In the genomic region with DNA sequence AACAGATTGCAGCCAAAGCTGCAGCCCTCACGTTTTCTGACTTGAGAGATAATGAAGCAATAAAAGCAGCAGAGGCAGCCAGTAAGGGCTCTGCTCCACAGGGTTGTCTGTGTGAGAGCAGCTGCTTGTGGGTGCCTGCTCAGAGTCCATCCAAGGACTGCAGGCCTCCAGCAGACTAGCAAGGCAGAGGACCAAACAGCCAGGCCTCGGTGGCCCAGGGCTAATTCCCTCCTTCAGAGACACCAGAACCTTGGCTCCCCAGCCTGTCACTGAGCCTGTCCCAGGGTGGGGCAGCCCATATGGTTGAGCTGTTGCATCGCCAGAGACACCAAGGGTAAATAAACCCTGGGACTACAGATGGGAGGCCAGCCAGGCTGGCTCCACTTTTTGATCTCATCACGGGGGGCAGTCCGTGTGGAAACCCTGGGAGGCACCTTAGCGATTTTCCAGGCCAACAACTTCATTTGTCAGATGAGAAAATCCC, we compare ENCODE assay signal across 3 cellular contexts.
TF ChIP-seq lines count a peak whose summit lies in the region.

No MANE protein-coding gene starts in this region.

TF ChIP-seq in SK-N-SH, 30 proteins besides CTCF, POLR2A, EP300 and RAD21:
- TF ChIP-seq RCOR1 (IDR thresholded peaks at IDR 0.05; ENCODE audit: low read length) (peak; percentile 45; the same call in 1 of the 2 replicates), CHD2 (IDR thresholded peaks at IDR 0.05; ENCODE audit: low read length, partially characterized antibody) (no peak), POLR2AphosphoS5 (IDR thresholded peaks at IDR 0.05; ENCODE audit: low read depth, low read length) (no peak), RFX5 (IDR thresholded peaks at IDR 0.05; ENCODE audit: low read length) (no peak)

TF ChIP-seq in SK-N-SH treated with all-trans-retinoic acid at 6 μM for 48 hours, 23 proteins besides CTCF, POLR2A, EP300 and RAD21:
- no peak for TF ChIP-seq ZC3H10 (CRISPR knock-in tag; IDR thresholded peaks at IDR 0.05)
- TF ChIP-seq, protein P1, sequence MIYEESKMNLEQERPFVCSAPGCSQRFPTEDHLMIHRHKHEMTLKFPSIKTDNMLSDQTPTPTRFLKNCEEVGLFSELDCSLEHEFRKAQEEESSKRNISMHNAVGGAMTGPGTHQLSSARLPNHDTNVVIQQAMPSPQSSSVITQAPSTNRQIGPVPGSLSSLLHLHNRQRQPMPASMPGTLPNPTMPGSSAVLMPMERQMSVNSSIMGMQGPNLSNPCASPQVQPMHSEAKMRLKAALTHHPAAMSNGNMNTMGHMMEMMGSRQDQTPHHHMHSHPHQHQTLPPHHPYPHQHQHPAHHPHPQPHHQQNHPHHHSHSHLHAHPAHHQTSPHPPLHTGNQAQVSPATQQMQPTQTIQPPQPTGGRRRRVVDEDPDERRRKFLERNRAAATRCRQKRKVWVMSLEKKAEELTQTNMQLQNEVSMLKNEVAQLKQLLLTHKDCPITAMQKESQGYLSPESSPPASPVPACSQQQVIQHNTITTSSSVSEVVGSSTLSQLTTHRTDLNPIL (CRISPR knock-in tag; IDR thresholded peaks at IDR 0.05; ENCODE audit: low read depth) = no peak
- TF ChIP-seq, protein P2, sequence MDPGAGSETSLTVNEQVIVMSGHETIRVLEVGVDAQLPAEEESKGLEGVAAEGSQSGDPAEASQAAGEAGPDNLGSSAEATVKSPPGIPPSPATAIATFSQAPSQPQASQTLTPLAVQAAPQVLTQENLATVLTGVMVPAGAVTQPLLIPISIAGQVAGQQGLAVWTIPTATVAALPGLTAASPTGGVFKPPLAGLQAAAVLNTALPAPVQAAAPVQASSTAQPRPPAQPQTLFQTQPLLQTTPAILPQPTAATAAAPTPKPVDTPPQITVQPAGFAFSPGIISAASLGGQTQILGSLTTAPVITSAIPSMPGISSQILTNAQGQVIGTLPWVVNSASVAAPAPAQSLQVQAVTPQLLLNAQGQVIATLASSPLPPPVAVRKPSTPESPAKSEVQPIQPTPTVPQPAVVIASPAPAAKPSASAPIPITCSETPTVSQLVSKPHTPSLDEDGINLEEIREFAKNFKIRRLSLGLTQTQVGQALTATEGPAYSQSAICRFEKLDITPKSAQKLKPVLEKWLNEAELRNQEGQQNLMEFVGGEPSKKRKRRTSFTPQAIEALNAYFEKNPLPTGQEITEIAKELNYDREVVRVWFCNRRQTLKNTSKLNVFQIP (CRISPR knock-in tag; IDR thresholded peaks at IDR 0.05; ENCODE audit: borderline replicate concordance, low read depth) = no peak
- no peak for TF ChIP-seq TCF4 (CRISPR knock-in tag; IDR thresholded peaks at IDR 0.05; ENCODE audit: borderline replicate concordance)
- TF ChIP-seq ZNF565 (CRISPR knock-in tag; conservative IDR thresholded peaks at IDR 0.05; ENCODE audit: low read depth) = no peak
TF ChIP-seq in SK-N-SH treated with all-trans-retinoic acid at 6 μM for 48 hours: peak in this region for 0.

TF ChIP-seq in HepG2, 621 proteins besides CTCF, POLR2A, EP300 and RAD21:
- TF ChIP-seq ZNF33B (CRISPR knock-in tag; IDR thresholded peaks at IDR 0.05) (no peak), SNRNP70 (IDR thresholded peaks at IDR 0.05; ENCODE audit: low read depth, low read length) (no peak), CBFB (CRISPR knock-in tag; IDR thresholded peaks at IDR 0.05) (no peak), MYNN (CRISPR knock-in tag; IDR thresholded peaks at IDR 0.05; ENCODE audit: low read depth) (no peak), FLYWCH1 (CRISPR knock-in tag; IDR thresholded peaks at IDR 0.05) (no peak), ZNF317 (CRISPR knock-in tag; IDR thresholded peaks at IDR 0.05) (no peak), PCBP1 (IDR thresholded peaks at IDR 0.05; ENCODE audit: borderline replicate concordance, low read depth, low read length) (no peak), ZNF34 (CRISPR knock-in tag; IDR thresholded peaks at IDR 0.05; ENCODE audit: borderline replicate concordance) (no peak), ZNF777 (CRISPR knock-in tag; IDR thresholded peaks at IDR 0.05) (no peak), ZNF569 (CRISPR knock-in tag; IDR thresholded peaks at IDR 0.05; ENCODE audit: borderline replicate concordance) (no peak)
